Comparison of ENCODE assay signal across 20 cellular contexts in the genomic region with DNA sequence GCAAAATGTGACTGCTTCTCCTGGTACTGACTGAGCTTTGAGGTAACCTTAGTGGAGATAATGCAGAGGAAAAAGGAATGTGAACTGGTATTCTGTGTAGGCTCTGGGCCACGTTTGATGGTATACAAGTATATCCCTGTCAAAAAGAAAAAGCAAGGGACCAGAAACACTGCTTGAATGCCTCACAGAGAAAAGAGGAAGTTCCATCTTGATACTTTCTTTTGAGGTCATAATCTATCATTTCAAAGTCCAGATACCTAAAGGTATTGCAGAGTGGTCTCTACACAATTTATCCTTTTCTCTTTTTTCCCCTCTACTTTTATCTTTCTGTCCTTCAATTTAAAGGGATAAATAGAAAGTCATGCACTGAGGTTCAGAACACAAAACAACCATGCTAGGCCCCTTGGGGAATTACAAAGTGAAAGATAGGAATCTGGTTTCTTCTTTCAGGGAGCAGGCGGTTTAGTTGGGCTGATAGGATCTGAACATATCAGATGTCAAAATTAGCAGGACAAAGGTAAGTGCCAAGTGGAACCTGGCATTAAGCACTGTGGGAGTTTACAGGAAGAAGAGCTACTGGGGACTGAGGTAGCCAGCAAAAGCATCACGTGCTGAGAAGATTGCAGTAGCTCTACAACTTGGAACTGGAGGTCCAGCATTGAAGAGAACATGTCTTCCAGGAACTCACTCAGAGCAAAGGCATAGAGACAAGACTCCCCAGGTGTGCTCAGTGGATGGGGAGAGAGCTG.
A peak's percentile ranks its signal among the peaks of the same experiment; 100 is the strongest.
DNase-seq lines count a peak whose midpoint lies in the region; ATAC-seq, FAIRE-seq and TF ChIP-seq lines count a peak whose summit lies in the region.
"Had no signal": no experiment of that assay in that cellular context is flagged by ENCODE, and none has a peak within 500 bp of the region (broad histone marks: within the 10 kb centered on the region; RNA-seq: fewer than 3 reads in every experiment).

No MANE protein-coding gene starts in this region.

- H3K79me2 ChIP-seq in GM12878 (ENCODE audit: control insufficient read depth, insufficient read depth, low read length), result no peaks in the 10 kb centered on the region

- no peak overlapping the region for H3K27ac ChIP-seq in GM12878 (ENCODE audit: control insufficient read depth, insufficient read depth)
- H3K27ac ChIP-seq: GM23248, HL-60, VCaP had no signal

- RAD21 ChIA-PET in GM12878 (lab: Charles Lee; ENCODE audit: unreplicated experiment), result no interaction called here

- no peak overlapping the region for H3K4me3 ChIP-seq in GM12878
- H3K4me3 ChIP-seq: GM23248 had no signal

- TF ChIP-seq POLR2A in GM12878 (IDR thresholded peaks at IDR 0.05; ENCODE audit: low read depth, low read length), result no peak

- H2AFZ ChIP-seq in GM12878 (ENCODE audit: control insufficient read depth, low read depth, low read length), result no peak overlapping the region
- H2AFZ ChIP-seq: GM23248 had no signal

- WGBS in GM12878 (ENCODE audit: insufficient coverage, insufficient replicate concordance, low lambda C conversion rate, missing lambda C conversion rate), result 18% methylated on average over 3 of the region's 3 CpGs

- POLR2A ChIA-PET in GM12878 (lab: Charles Lee), result no interaction called here

- no peaks in the 10 kb centered on the region for H3K9me3 ChIP-seq in GM12878 (replicated peaks; ENCODE audit: control insufficient read depth, insufficient read depth, low read length)

- no peak overlapping the region for H3K4me2 ChIP-seq in GM12878 (ENCODE audit: control insufficient read depth, insufficient read depth)

- H3K27me3 ChIP-seq in GM12878 (replicated peaks in 1 of 2; ENCODE audit: control insufficient read depth in 2 of 2, insufficient read depth in 2 of 2, low read length in 1 of 2), result no peaks in the 10 kb centered on the region

- H3K4me1 ChIP-seq in GM12878 (ENCODE audit: control insufficient read depth, insufficient read depth, low read length), result no peaks in the 10 kb centered on the region

- ATAC-seq in GM18867 (IDR thresholded peaks at IDR 0.05; ENCODE audit: unreplicated experiment) (peak; percentile 54), HG02884 (IDR thresholded peaks at IDR 0.05; ENCODE audit: unreplicated experiment) (peak; percentile 78), GM12878 (peak; percentile 72), HG03108 (IDR thresholded peaks at IDR 0.05; ENCODE audit: unreplicated experiment) (no peak)
- ATAC-seq: esophagus mucosa; naive thymus-derived CD4-positive, alpha-beta T cell had no signal

- CTCF ChIA-PET in GM12878 (lab: Yijun Ruan, JAX), result no interaction called here

- BruUV-seq in GM12878 (replicated peaks; lab: Mats Ljungman, UMichigan), result no TSS peak

- no peak for TF ChIP-seq EP300 in GM12878 (IDR thresholded peaks at IDR 0.05; ENCODE audit: borderline replicate concordance in 1 of 2, control insufficient read depth in 1 of 2, low read depth in 2 of 2, low read length in 2 of 2)

- no peak overlapping the region for H3K9ac ChIP-seq in GM12878 (ENCODE audit: control insufficient read depth, insufficient read depth, low read length)
- H3K9ac ChIP-seq: GM23248 had no signal

- in situ Hi-C loops in GM12878 (cut with MboI), result no loop called here

- no peaks in the 10 kb centered on the region for H3K36me3 ChIP-seq in GM12878 (ENCODE audit: control insufficient read depth in 2 of 2, insufficient read depth in 2 of 2, low read length in 1 of 2)

- TF ChIP-seq CTCF in GM12878 (IDR thresholded peaks at IDR 0.05 in 2 of 3, conservative IDR thresholded peaks at IDR 0.05 in 1 of 3; ENCODE audit: control insufficient read depth in 2 of 3, extremely low read depth in 1 of 3, insufficient read depth in 1 of 3, low read depth in 3 of 3, low read length in 3 of 3), result no peak

- SMC1A ChIA-PET in GM12878 (lab: Charles Lee; ENCODE audit: uncharacterized antibody, unreplicated experiment), result no interaction called here

- FAIRE-seq in GM12878 (lab: Jason Lieb, UNC), result peak; percentile 86
- FAIRE-seq: GM18507, RCC 7860, small intestine had no signal

- TF ChIP-seq RAD21 in GM12878 (IDR thresholded peaks at IDR 0.05; ENCODE audit: insufficient read depth, low read depth, low read length), result no peak

- DNase-seq in NCI-H2107 (lab: John Stamatoyannopoulos, UW), result peak; percentile 57
- DNase-seq in GM12878 (ENCODE audit: low read depth, low spot score), result no peak
- no peak for DNase-seq in SHP77 (lab: John Stamatoyannopoulos, UW)
- no peak for DNase-seq in NCI-H524 (lab: John Stamatoyannopoulos, UW)
- no peak for DNase-seq in amygdala (lab: John Stamatoyannopoulos, UW)
- DNase-seq: activated CD4-positive, alpha-beta memory T cell treated with anti-CD3 and anti-CD28 coated beads for 36 hours; activated naive CD8-positive, alpha-beta T cell treated with anti-CD3 and anti-CD28 coated beads, Interleukin-2, amount 10 ng/mL, durations not matched to agents 7 days and 5 days; activated T-cell treated with anti-CD3 and anti-CD28 coated beads, Interleukin-2, amount 50 U/mL, for 48 hours; GM23248; KBM-7; naive thymus-derived CD4-positive, alpha-beta T cell; small intestine had no signal

- H4K20me1 ChIP-seq in GM12878 (ENCODE audit: control insufficient read depth, insufficient read depth), result no peaks in the 10 kb centered on the region

- intact Hi-C loops in GM12878 (cut with micrococcal nuclease; ENCODE audit: unreplicated experiment), result loop anchor here (5.0 kb wide), 1 partner anchor 434 kb away; no protein-coding TSS in a partner anchor

TF ChIP-seq in GM12878, 131 proteins besides CTCF, POLR2A, EP300 and RAD21:
- TF ChIP-seq SPI1 (IDR thresholded peaks at IDR 0.05; ENCODE audit: borderline replicate concordance, insufficient read depth, low read depth, low read length) (peak; percentile 63), CHD2 (IDR thresholded peaks at IDR 0.05; ENCODE audit: borderline replicate concordance, low read depth, low read length) (no peak), PKNOX1 (IDR thresholded peaks at IDR 0.05) (no peak)
